ENCODE assay signal across 22 cellular contexts in genomic region chr1:245091171-245091621, GRCh38.
A peak's percentile ranks its signal among the peaks of the same experiment; 100 is the strongest.
DNase-seq lines count a peak whose midpoint lies in the region; ATAC-seq, FAIRE-seq and TF ChIP-seq lines count a peak whose summit lies in the region.
"Had no signal": no experiment of that assay in that cellular context is flagged by ENCODE, and none has a peak within 500 bp of the region (broad histone marks: within the 10 kb centered on the region; RNA-seq: fewer than 3 reads in every experiment).

No MANE protein-coding gene starts in this region.

- WGBS in SK-N-SH (ENCODE audit: low lambda C conversion rate): 94% methylated on average over 15 of the region's 16 CpGs
- WGBS in K562 (ENCODE audit: insufficient coverage, low coverage, missing lambda C conversion rate): 75% methylated on average over 15 of the region's 16 CpGs

- BruUV-seq in K562 (replicated peaks; lab: Mats Ljungman, UMichigan): no TSS peak

- TF ChIP-seq POLR2A in K562 (conservative IDR thresholded peaks at IDR 0.05): no peak

- H2AFZ ChIP-seq in SK-N-SH (ENCODE audit: low read depth) (peak overlapping the region; percentile 77), K562 (ENCODE audit: low read depth, low read length) (no peak overlapping the region)

- peaks cover 22% of the 10 kb centered on the region for H3F3A ChIP-seq in SK-N-SH (replicated peaks; ENCODE audit: insufficient read depth)

- peak overlapping the region; percentile 61; the same call in 1 of the 2 replicates for H3K9ac ChIP-seq in SK-N-SH
- H3K9ac ChIP-seq in K562 (ENCODE audit: insufficient read depth in 1 of 2, low read depth in 2 of 2, low read length in 2 of 2): no peak overlapping the region

- no peaks in the 10 kb centered on the region for H3K9me2 ChIP-seq in SK-N-SH

- FAIRE-seq in K562 (lab: Jason Lieb, UNC): no peak
- FAIRE-seq: A204.1 had no signal

- POLR2A ChIA-PET in SK-N-SH (lab: Yijun Ruan, JAX) (no interaction called here), K562 (lab: Yijun Ruan, JAX) (interaction anchor here (0.6 to 1.5 kb wide), 2 partner anchors 23 to 1219 kb away, joined by 3 to 6 read pairs; no protein-coding TSS in a partner anchor)

- no peak overlapping the region for H3K4me3 ChIP-seq in SK-N-SH (ENCODE audit: low read depth in 2 of 2, low read length in 1 of 2)
- no peak overlapping the region for H3K4me3 ChIP-seq in K562
- no peak overlapping the region for H3K4me3 ChIP-seq in fibroblast of villous mesenchyme (ENCODE audit: low read depth, low read length)
- H3K4me3 ChIP-seq: lung, sigmoid colon, transverse colon had no signal

- TF ChIP-seq EP300 in SK-N-SH (IDR thresholded peaks at IDR 0.05; ENCODE audit: borderline replicate concordance in 1 of 2, low read depth in 1 of 2, low read length in 1 of 2): no peak
- no peak for TF ChIP-seq EP300 in K562 (IDR thresholded peaks at IDR 0.05; ENCODE audit: low read length)

- H4K20me1 ChIP-seq in SK-N-SH (ENCODE audit: insufficient read depth) (no peaks in the 10 kb centered on the region), K562 (replicated peaks; ENCODE audit: control insufficient read depth, insufficient read depth, low read length) (no peaks in the 10 kb centered on the region)

- no peaks in the 10 kb centered on the region for H3K9me1 ChIP-seq in K562 (ENCODE audit: control insufficient read depth, insufficient read depth, low read length)

- H3K36me3 ChIP-seq in SK-N-SH (replicated peaks in 1 of 2; ENCODE audit: control insufficient read depth in 1 of 2, insufficient read depth in 2 of 2, low read length in 1 of 2): no peaks in the 10 kb centered on the region
- peaks cover 4% of the 10 kb centered on the region; the same call in 1 of the 3 replicates for H3K36me3 ChIP-seq in K562 (ENCODE audit: control insufficient read depth, insufficient read depth, low read length)
- H3K36me3 ChIP-seq: transverse colon had no signal

- no peak for DNase-seq in SK-N-SH
- DNase-seq in K562 (ENCODE audit: extremely low read depth in 1 of 4, low spot score in 3 of 4): no peak
- DNase-seq in fibroblast of villous mesenchyme (ENCODE audit: low read depth): peak; percentile 39
- peak; percentile 52 for DNase-seq in ureter (ENCODE audit: low spot score)
- DNase-seq in DMS79 (lab: John Stamatoyannopoulos, UW): no peak
- no peak for DNase-seq in cerebellum (ENCODE audit: low spot score)
- DNase-seq: activated CD4-positive, alpha-beta T cell treated with anti-CD3 and anti-CD28 coated beads for 1 hour; activated naive CD8-positive, alpha-beta T cell treated with anti-CD3 and anti-CD28 coated beads for 36 hours; C1 segment of cervical spinal cord; GF-D8; naive thymus-derived CD8-positive, alpha-beta T cell; NCI-H526 treated with DMSO at 0.1 percent for 48 hours; OCI-M1; stimulated activated CD4-positive, alpha-beta T cell treated with anti-CD3 and anti-CD28 coated beads, Interleukin-1b, Interleukin-23, amount 100 ng/mL, for 48 hours; stimulated activated naive CD8-positive, alpha-beta T cell treated with anti-CD3 and anti-CD28 coated beads, Interleukin-15, amount 100 ng/mL, for 72 hours; T-helper 9 cell; transverse colon had no signal

- H3K27me3 ChIP-seq in SK-N-SH (ENCODE audit: insufficient read depth) (no peaks in the 10 kb centered on the region), K562 (ENCODE audit: control insufficient read depth in 2 of 2, insufficient read depth in 2 of 2, low read length in 2 of 2) (no peaks in the 10 kb centered on the region)
- H3K27me3 ChIP-seq: sigmoid colon, transverse colon had no signal

- ATAC-seq in SK-N-SH treated with all-trans-retinoic acid at 6 μM for 48 hours (no peak), K562 (no peak), GM18858 (IDR thresholded peaks at IDR 0.05; ENCODE audit: unreplicated experiment) (no peak)
- ATAC-seq: naive thymus-derived CD8-positive, alpha-beta T cell; stimulated activated naive CD8-positive, alpha-beta T cell treated with anti-CD3 and anti-CD28 coated beads, Interleukin-15, amount 100 ng/mL, for 72 hours had no signal

- CTCF ChIA-PET in SK-N-SH (lab: Yijun Ruan, JAX) (no interaction called here), K562 (lab: Yijun Ruan, JAX; ENCODE audit: low intra/inter-chr PET ratio) (no interaction called here)

- in situ Hi-C loops in K562 (cut with MboI): no loop called here

- H3K79me2 ChIP-seq in SK-N-SH (ENCODE audit: insufficient read depth) (no peaks in the 10 kb centered on the region), K562 (ENCODE audit: control insufficient read depth, insufficient read depth, low read length) (no peaks in the 10 kb centered on the region)

- H3K4me2 ChIP-seq in SK-N-SH (peak overlapping the region; percentile 29), K562 (ENCODE audit: insufficient read depth, low read length) (no peak overlapping the region)

- TF ChIP-seq RAD21 in SK-N-SH (IDR thresholded peaks at IDR 0.05; ENCODE audit: low read length) (no peak), K562 (CRISPR knock-in tag; conservative IDR thresholded peaks at IDR 0.05 in 1 of 2, IDR thresholded peaks at IDR 0.05 in 1 of 2) (no peak)

- peak overlapping the region; percentile 77 to 98; a peak in 3 of 4 replicates for H3K27ac ChIP-seq in SK-N-SH (ENCODE audit: low read depth in 2 of 2, low read length in 1 of 2)
- no peak overlapping the region for H3K27ac ChIP-seq in K562 (ENCODE audit: extremely low read depth, low read depth, low read length)

- TF ChIP-seq CTCF in SK-N-SH (IDR thresholded peaks at IDR 0.05) (no peak), K562 (IDR thresholded peaks at IDR 0.05 in 2 of 3, conservative IDR thresholded peaks at IDR 0.05 in 1 of 3; ENCODE audit: insufficient read depth in 2 of 3, low read depth in 1 of 3, low read length in 3 of 3) (no peak), fibroblast of villous mesenchyme (IDR thresholded peaks at IDR 0.05; ENCODE audit: insufficient read depth, low read depth, low read length) (no peak)

- H3K9me3 ChIP-seq in SK-N-SH (no peaks in the 10 kb centered on the region), K562 (replicated peaks; ENCODE audit: control insufficient read depth, insufficient read depth, low read depth, low read length) (no peaks in the 10 kb centered on the region)
- H3K9me3 ChIP-seq: sigmoid colon, transverse colon had no signal

- intact Hi-C loops in K562 (cut with micrococcal nuclease): no loop called here

- peaks cover 18 to 22% of the 10 kb centered on the region in 2 experiments for H3K4me1 ChIP-seq in SK-N-SH (ENCODE audit: control insufficient read depth in 1 of 2, insufficient read depth in 2 of 2, low read depth in 1 of 2, low read length in 1 of 2)
- H3K4me1 ChIP-seq in K562 (replicated peaks in 1 of 2; ENCODE audit: control insufficient read depth in 2 of 2, insufficient read depth in 2 of 2, low read length in 2 of 2): peaks cover 4 to 12% of the 10 kb centered on the region in 2 experiments; a peak in 4 of 5 replicates
- H3K4me1 ChIP-seq: transverse colon had no signal

TF ChIP-seq in SK-N-SH, 30 proteins besides CTCF, POLR2A, EP300 and RAD21 (continues in another document):
- no peak for TF ChIP-seq MAX (IDR thresholded peaks at IDR 0.05; ENCODE audit: low read depth)

TF ChIP-seq in SK-N-SH treated with all-trans-retinoic acid at 6 μM for 48 hours, 23 proteins besides CTCF, POLR2A, EP300 and RAD21 (continues in another document):
- TF ChIP-seq POU6F1 (CRISPR knock-in tag; IDR thresholded peaks at IDR 0.05; ENCODE audit: borderline replicate concordance, low read depth): no peak
- TF ChIP-seq ZC3H10 (CRISPR knock-in tag; IDR thresholded peaks at IDR 0.05): no peak
- TF ChIP-seq TOX (CRISPR knock-in tag; IDR thresholded peaks at IDR 0.05; ENCODE audit: borderline replicate concordance): no peak
- TF ChIP-seq ARNTL (CRISPR knock-in tag; IDR thresholded peaks at IDR 0.05; ENCODE audit: borderline replicate concordance, low read depth): no peak
- no peak for TF ChIP-seq GLIS3 (CRISPR knock-in tag; IDR thresholded peaks at IDR 0.05)
- TF ChIP-seq RARB (CRISPR knock-in tag; IDR thresholded peaks at IDR 0.05): no peak
- TF ChIP-seq PPARA (CRISPR knock-in tag; IDR thresholded peaks at IDR 0.05; ENCODE audit: borderline replicate concordance): no peak
- TF ChIP-seq CSDC2 (CRISPR knock-in tag; IDR thresholded peaks at IDR 0.05): no peak

TF ChIP-seq in K562, 482 proteins besides CTCF, POLR2A, EP300 and RAD21:
- TF ChIP-seq PHTF2 (CRISPR knock-in tag; IDR thresholded peaks at IDR 0.05) (no peak), CGGBP1 (CRISPR knock-in tag; IDR thresholded peaks at IDR 0.05) (no peak), RFX1 (IDR thresholded peaks at IDR 0.05) (peak; percentile 27), ATF7 (IDR thresholded peaks at IDR 0.05) (peak; percentile 53; the same call in 1 of the 2 replicates), JUND (IDR thresholded peaks at IDR 0.05; ENCODE audit: borderline replicate concordance, low read depth, low read length) (0 out of 2 replicates have a peak, but pooled peaks have one; percentile 26), JUND (tag; IDR thresholded peaks at IDR 0.05; ENCODE audit: borderline replicate concordance, low read depth, low read length) (no peak; the same call in 2 of the 3 replicates), ATF3 (IDR thresholded peaks at IDR 0.05) (peak; percentile 83), ATF3 (CRISPR knock-in tag; conservative IDR thresholded peaks at IDR 0.05) (no peak)

Comparison
In these comparisons a context has a peak if more than half of its experiments do, and no peak if none do; other contexts are left out.
1. DNase-seq: peak in fibroblast of villous mesenchyme (single experiment) and ureter (single experiment); none in SK-N-SH (single experiment), K562 (0 of 4), DMS79 (single experiment) and cerebellum (single experiment).